22 cellular contexts compared by ENCODE assay signal in the genomic region with DNA sequence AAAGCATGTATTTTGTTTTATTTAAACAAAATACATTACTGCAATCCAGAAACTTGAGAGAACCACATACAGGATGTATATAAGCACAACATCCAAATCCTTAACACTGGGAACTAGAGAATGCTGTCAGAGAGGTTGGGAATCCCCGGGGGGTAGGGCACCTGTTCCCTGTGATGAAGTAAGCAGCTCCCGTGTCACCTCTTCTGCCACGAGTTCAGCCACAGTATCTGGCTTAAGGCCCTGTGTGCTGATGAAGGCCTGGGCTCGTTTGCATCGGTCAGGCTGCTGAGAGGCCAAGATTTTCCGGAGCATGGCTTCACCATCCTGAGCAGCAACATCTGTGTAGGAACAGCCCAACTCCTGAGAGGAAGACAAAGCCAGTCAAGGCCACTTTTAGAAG.
"Had no signal": no experiment of that assay in that cellular context is flagged by ENCODE, and none has a peak within 500 bp of the region (broad histone marks: within the 10 kb centered on the region; RNA-seq: fewer than 3 reads in every experiment).

No MANE protein-coding gene starts in this region.

- H3K9me3 ChIP-seq: adrenal gland had no signal

- H3K27ac Mint-ChIP-seq: activated CD8-positive, alpha-beta memory T cell treated with anti-CD3 and anti-CD28 coated beads, Interleukin-2, amount 10 ng/mL, durations not matched to agents 7 days and 5 days; activated naive CD8-positive, alpha-beta T cell treated with anti-CD3 and anti-CD28 coated beads, Interleukin-2, amount 10 ng/mL, durations not matched to agents 7 days and 5 days; activated T-cell treated with anti-CD3 and anti-CD28 coated beads, Interleukin-2, amount 50 U/mL, for 72 hours had no signal

- H3K27me3 ChIP-seq: adrenal gland had no signal

- H3K9me3 Mint-ChIP-seq: activated naive CD8-positive, alpha-beta T cell treated with anti-CD3 and anti-CD28 coated beads, Interleukin-2, amount 10 ng/mL, durations not matched to agents 7 days and 5 days; activated T-cell treated with anti-CD3 and anti-CD28 coated beads, Interleukin-2, amount 50 U/mL, for 72 hours; T-cell had no signal

- H3K4me3 Mint-ChIP-seq: activated CD8-positive, alpha-beta memory T cell treated with anti-CD3 and anti-CD28 coated beads, Interleukin-2, amount 10 ng/mL, durations not matched to agents 7 days and 5 days; activated naive CD8-positive, alpha-beta T cell treated with anti-CD3 and anti-CD28 coated beads, Interleukin-2, amount 10 ng/mL, durations not matched to agents 7 days and 5 days; activated T-cell treated with anti-CD3 and anti-CD28 coated beads, Interleukin-2, amount 50 U/mL, for 72 hours; T-cell had no signal

- DNase-seq: activated CD4-positive, CD25-positive, alpha-beta regulatory T cell; activated CD8-positive, alpha-beta memory T cell treated with anti-CD3 and anti-CD28 coated beads, Interleukin-2, amount 10 ng/mL, durations not matched to agents 7 days and 5 days; activated naive CD4-positive, alpha-beta T cell treated with anti-CD3 and anti-CD28 coated beads, Interleukin-2, amount 50 U/mL, for 16 hours; activated naive CD8-positive, alpha-beta T cell treated with anti-CD3 and anti-CD28 coated beads, Interleukin-2, amount 10 ng/mL, durations not matched to agents 7 days and 5 days; activated T-cell treated with anti-CD3 and anti-CD28 coated beads, Interleukin-2, amount 50 U/mL, for 72 hours; adrenal gland; anterior cingulate cortex; cerebellar nuclear complex; Karpas-422; NCI-H1105 treated with DMSO at 0.1 percent for 48 hours; NCI-H1436 treated with DMSO at 0.1 percent for 48 hours; NCI-H187; NCI-H2081; NCI-H2227 treated with DMSO at 0.1 percent for 48 hours; NCI-H446 treated with DMSO at 0.1 percent for 48 hours; NCI-H526; NCI-H774; SIG-M5; T-cell had no signal

- H3K4me3 ChIP-seq: adrenal gland, K562, SK-N-MC had no signal

- H3K4me1 ChIP-seq: adrenal gland had no signal

- H3K27ac ChIP-seq: adrenal gland, SK-N-MC, VCaP had no signal

- H3K27me3 Mint-ChIP-seq: activated CD8-positive, alpha-beta memory T cell treated with anti-CD3 and anti-CD28 coated beads, Interleukin-2, amount 10 ng/mL, durations not matched to agents 7 days and 5 days; activated naive CD8-positive, alpha-beta T cell treated with anti-CD3 and anti-CD28 coated beads, Interleukin-2, amount 10 ng/mL, durations not matched to agents 7 days and 5 days; T-cell had no signal

- ATAC-seq: activated CD8-positive, alpha-beta memory T cell treated with anti-CD3 and anti-CD28 coated beads, Interleukin-2, amount 10 ng/mL, durations not matched to agents 7 days and 5 days; activated T-cell treated with anti-CD3 and anti-CD28 coated beads, Interleukin-2, amount 50 U/mL, for 72 hours; K562; T-cell had no signal
